Comparison of ENCODE assay signal across 1 cellular context in genomic region chr13:49395416-49396277, GRCh38.
TF ChIP-seq lines count a peak whose summit lies in the region.

No MANE protein-coding gene starts in this region.

TF ChIP-seq in SK-N-SH, 30 proteins besides CTCF, POLR2A, EP300 and RAD21:
- no peak for TF ChIP-seq TAF1 (IDR thresholded peaks at IDR 0.05; ENCODE audit: borderline replicate concordance, low read depth, low read length)
- TF ChIP-seq JUND (IDR thresholded peaks at IDR 0.05), result no peak
- no peak for TF ChIP-seq ELF1 (IDR thresholded peaks at IDR 0.05)
- TF ChIP-seq EZH2phosphoT487 (IDR thresholded peaks at IDR 0.05; ENCODE audit: borderline replicate concordance, low read depth), result no peak
